Comparison of ENCODE assay signal across 40 cellular contexts in genomic region chr3:86797946-86798345, GRCh38.
"Had no signal": no experiment of that assay in that cellular context is flagged by ENCODE, and none has a peak within 500 bp of the region (broad histone marks: within the 10 kb centered on the region; RNA-seq: fewer than 3 reads in every experiment).

No MANE protein-coding gene starts in this region.

- H3K4me1 Mint-ChIP-seq: activated B cell treated with CpG ODN at 0.5 μM for 24 hours; activated CD4-positive, alpha-beta T cell treated with anti-CD3 and anti-CD28 coated beads, Interleukin-2, amount 10 ng/mL, durations not matched to agents 24 days and 14 days; activated naive CD8-positive, alpha-beta T cell treated with anti-CD3 and anti-CD28 coated beads for 36 hours; activated T-helper 17 cell treated with anti-CD3 and anti-CD28 coated beads, Interleukin-2, amount 50 U/mL, for 72 hours; central memory CD8-positive, alpha-beta T cell had no signal

- H3K9me3 Mint-ChIP-seq: activated B cell treated with CpG ODN at 0.5 μM for 24 hours; activated CD4-positive, alpha-beta memory T cell treated with anti-CD3 and anti-CD28 coated beads for 36 hours; activated CD4-positive, alpha-beta T cell treated with anti-CD3 and anti-CD28 coated beads, Interleukin-2, amount 10 ng/mL, durations not matched to agents 24 days and 14 days; activated CD8-positive, alpha-beta T cell treated with anti-CD3 and anti-CD28 coated beads for 36 hours; activated naive CD4-positive, alpha-beta T cell treated with anti-CD3 and anti-CD28 coated beads for 36 hours; activated naive CD4-positive, alpha-beta T cell treated with anti-CD3 and anti-CD28 coated beads, Interleukin-2, amount 50 U/mL, for 72 hours; activated naive CD8-positive, alpha-beta T cell treated with anti-CD3 and anti-CD28 coated beads for 36 hours; activated T-cell treated with anti-CD3 and anti-CD28 coated beads, Interleukin-2, amount 50 U/mL, for 4 hours; activated T-helper 1 cell treated with anti-CD3 and anti-CD28 coated beads, Interleukin-12 subunit alpha, Interleukin-12 subunit beta, Interleukin-2, Interleukin-4 antibody, amounts not matched to agents 30 ng/mL and 10 ng/mL and 1 ng/mL, durations not matched to agents 14 hours and 24 hours and 36 hours; activated T-helper 17 cell treated with anti-CD3 and anti-CD28 coated beads, Interleukin-2, amount 50 U/mL, for 72 hours; central memory CD8-positive, alpha-beta T cell; T-helper 1 cell treated with Interleukin-12 subunit alpha and Interleukin-12 subunit beta and Interleukin-4 antibody, amounts not matched to agents 30 μg/mL and 1 μg/mL, for 36 hours; T-helper 2 cell treated with Interferon-gamma antibody and Interleukin-4, amounts not matched to agents 5 μg/mL and 100 μg/mL, for 36 hours had no signal

- H3K27me3 ChIP-seq: adrenal gland, body of pancreas, brain microvascular endothelial cell, breast epithelium, cardiac muscle cell had no signal

- H3K36me3 ChIP-seq: adrenal gland, brain microvascular endothelial cell, breast epithelium, cardiac muscle cell had no signal

- H3K27ac ChIP-seq: adrenal gland, body of pancreas, brain microvascular endothelial cell, breast epithelium, cardiac muscle cell, VCaP had no signal

- H3K9me3 ChIP-seq: adrenal gland, body of pancreas, breast epithelium had no signal

- FAIRE-seq: astrocyte, TTC549 had no signal

- H3K36me3 Mint-ChIP-seq: activated CD4-positive, alpha-beta memory T cell treated with anti-CD3 and anti-CD28 coated beads for 36 hours; activated naive CD4-positive, alpha-beta T cell treated with anti-CD3 and anti-CD28 coated beads, Interleukin-2, amount 50 U/mL, for 72 hours; activated naive CD8-positive, alpha-beta T cell treated with anti-CD3 and anti-CD28 coated beads for 36 hours had no signal

- H3K4me3 Mint-ChIP-seq: activated B cell treated with CpG ODN at 0.5 μM for 24 hours; activated CD4-positive, alpha-beta memory T cell treated with anti-CD3 and anti-CD28 coated beads for 36 hours; activated CD4-positive, alpha-beta T cell treated with anti-CD3 and anti-CD28 coated beads, Interleukin-2, amount 10 ng/mL, durations not matched to agents 24 days and 14 days; activated CD8-positive, alpha-beta T cell treated with anti-CD3 and anti-CD28 coated beads for 36 hours; activated naive CD4-positive, alpha-beta T cell treated with anti-CD3 and anti-CD28 coated beads for 36 hours; activated naive CD8-positive, alpha-beta T cell treated with anti-CD3 and anti-CD28 coated beads for 36 hours; activated T-cell treated with anti-CD3 and anti-CD28 coated beads, Interleukin-2, amount 50 U/mL, for 4 hours; activated T-cell treated with anti-CD3 and anti-CD28 coated beads, Interleukin-2, amount 50 U/mL, for 72 hours; activated T-helper 1 cell treated with anti-CD3 and anti-CD28 coated beads, Interleukin-12 subunit alpha, Interleukin-12 subunit beta, Interleukin-2, Interleukin-4 antibody, amounts not matched to agents 30 ng/mL and 10 ng/mL and 1 ng/mL, durations not matched to agents 14 hours and 24 hours and 36 hours; activated T-helper 17 cell treated with anti-CD3 and anti-CD28 coated beads, Interleukin-2, amount 50 U/mL, for 72 hours; central memory CD8-positive, alpha-beta T cell; T-helper 1 cell treated with Interleukin-12 subunit alpha and Interleukin-12 subunit beta and Interleukin-4 antibody, amounts not matched to agents 30 μg/mL and 1 μg/mL, for 36 hours; T-helper 2 cell treated with Interferon-gamma antibody and Interleukin-4, amounts not matched to agents 5 μg/mL and 100 μg/mL, for 36 hours had no signal

- H3K27ac Mint-ChIP-seq: activated B cell treated with CpG ODN at 0.5 μM for 24 hours; activated CD4-positive, alpha-beta memory T cell treated with anti-CD3 and anti-CD28 coated beads for 36 hours; activated CD4-positive, alpha-beta T cell treated with anti-CD3 and anti-CD28 coated beads, Interleukin-2, amount 10 ng/mL, durations not matched to agents 24 days and 14 days; activated CD8-positive, alpha-beta T cell treated with anti-CD3 and anti-CD28 coated beads for 36 hours; activated naive CD4-positive, alpha-beta T cell treated with anti-CD3 and anti-CD28 coated beads for 36 hours; activated naive CD4-positive, alpha-beta T cell treated with anti-CD3 and anti-CD28 coated beads, Interleukin-2, amount 50 U/mL, for 72 hours; activated naive CD8-positive, alpha-beta T cell treated with anti-CD3 and anti-CD28 coated beads for 36 hours; activated T-cell treated with anti-CD3 and anti-CD28 coated beads, Interleukin-2, amount 50 U/mL, for 72 hours; activated T-helper 1 cell treated with anti-CD3 and anti-CD28 coated beads, Interleukin-12 subunit alpha, Interleukin-12 subunit beta, Interleukin-2, Interleukin-4 antibody, amounts not matched to agents 30 ng/mL and 10 ng/mL and 1 ng/mL, durations not matched to agents 14 hours and 24 hours and 36 hours; activated T-helper 17 cell treated with anti-CD3 and anti-CD28 coated beads, Interleukin-2, amount 50 U/mL, for 72 hours; T-helper 1 cell treated with Interleukin-12 subunit alpha and Interleukin-12 subunit beta and Interleukin-4 antibody, amounts not matched to agents 30 μg/mL and 1 μg/mL, for 36 hours; T-helper 2 cell treated with Interferon-gamma antibody and Interleukin-4, amounts not matched to agents 5 μg/mL and 100 μg/mL, for 36 hours had no signal

- H3K27me3 Mint-ChIP-seq: activated B cell treated with CpG ODN at 0.5 μM for 24 hours; activated CD4-positive, alpha-beta memory T cell treated with anti-CD3 and anti-CD28 coated beads for 36 hours; activated CD4-positive, alpha-beta T cell treated with anti-CD3 and anti-CD28 coated beads, Interleukin-2, amount 10 ng/mL, durations not matched to agents 24 days and 14 days; activated CD8-positive, alpha-beta T cell treated with anti-CD3 and anti-CD28 coated beads for 36 hours; activated naive CD8-positive, alpha-beta T cell treated with anti-CD3 and anti-CD28 coated beads for 36 hours; activated T-helper 17 cell treated with anti-CD3 and anti-CD28 coated beads, Interleukin-2, amount 50 U/mL, for 72 hours; central memory CD8-positive, alpha-beta T cell had no signal

- DNase-seq: activated B cell treated with CpG ODN at 0.5 μM for 24 hours; activated CD4-positive, alpha-beta memory T cell treated with anti-CD3 and anti-CD28 coated beads for 36 hours; activated CD4-positive, alpha-beta T cell treated with anti-CD3 and anti-CD28 coated beads for 4 hours; activated CD4-positive, alpha-beta T cell treated with anti-CD3 and anti-CD28 coated beads, Interleukin-2, amount 10 ng/mL, durations not matched to agents 24 days and 14 days; activated CD4-positive, alpha-beta T cell treated with anti-CD3 and anti-CD28 coated beads, Interleukin-2, amount 50 U/mL, for 1 hour; activated CD4-positive, alpha-beta T cell treated with anti-CD3 and anti-CD28 coated beads, Interleukin-2, amount 50 U/mL, for 4 hours; activated CD4-positive, CD25-positive, alpha-beta regulatory T cell treated with anti-CD3 and anti-CD28 coated beads, Interleukin-2, amount 50 U/mL, for 72 hours; activated CD8-positive, alpha-beta memory T cell treated with anti-CD3 and anti-CD28 coated beads, Interleukin-2, amount 50 U/mL, for 4 hours; activated CD8-positive, alpha-beta T cell treated with anti-CD3 and anti-CD28 coated beads for 36 hours; activated effector memory CD4-positive, alpha-beta T cell treated with anti-CD3 and anti-CD28 coated beads, Interleukin-2, amount 50 U/mL, for 16 hours; activated gamma-delta T cell treated with Interleukin-2 at 50 U/mL for 16 hours; activated naive CD4-positive, alpha-beta T cell; activated naive CD4-positive, alpha-beta T cell treated with anti-CD3 and anti-CD28 coated beads for 36 hours; activated naive CD4-positive, alpha-beta T cell treated with anti-CD3 and anti-CD28 coated beads, Interleukin-2, amount 50 U/mL, for 16 hours; activated naive CD8-positive, alpha-beta T cell treated with anti-CD3 and anti-CD28 coated beads for 36 hours; activated T-cell treated with anti-CD3 and anti-CD28 coated beads for 4 hours; activated T-cell treated with anti-CD3 and anti-CD28 coated beads, Interleukin-2, amount 50 U/mL, for 1 hour; activated T-cell treated with anti-CD3 and anti-CD28 coated beads, Interleukin-2, amount 50 U/mL, for 4 hours; activated T-cell treated with anti-CD3 and anti-CD28 coated beads, Interleukin-2, amount 50 U/mL, for 72 hours; adrenal gland; amniotic stem cell; aorta; body of pancreas; brain microvascular endothelial cell; caudate nucleus; cerebellar nuclear complex; T-helper 1 cell; T-helper 2 cell; T-helper 9 cell had no signal

- ATAC-seq: activated CD8-positive, alpha-beta T cell treated with anti-CD3 and anti-CD28 coated beads for 36 hours; activated naive CD4-positive, alpha-beta T cell treated with anti-CD3 and anti-CD28 coated beads, Interleukin-2, amount 50 U/mL, for 72 hours; activated T-cell treated with anti-CD3 and anti-CD28 coated beads, Interleukin-2, amount 50 U/mL, for 4 hours; activated T-cell treated with anti-CD3 and anti-CD28 coated beads, Interleukin-2, amount 50 U/mL, for 72 hours; activated T-helper 17 cell treated with anti-CD3 and anti-CD28 coated beads, Interleukin-2, amount 50 U/mL, for 72 hours; body of pancreas had no signal

- H3K4me3 ChIP-seq: adrenal gland, body of pancreas, breast epithelium, cardiac muscle cell had no signal

- H3K4me1 ChIP-seq: adrenal gland, breast epithelium had no signal
